9 cellular contexts compared by ENCODE assay signal in genomic region chr15:79970921-79971434, GRCh38. TPM values are rescaled to one million over a fixed set of nuclear protein-coding genes. Genes with fewer than 3 reads are reported as not detected.
DNase-seq lines count a peak whose midpoint lies in the region; ATAC-seq and TF ChIP-seq lines count a peak whose summit lies in the region.
"Had no signal": no experiment of that assay in that cellular context is flagged by ENCODE, and none has a peak within 500 bp of the region (broad histone marks: within the 10 kb centered on the region; RNA-seq: fewer than 3 reads in every experiment).

Gene BCL2A1 (minus strand): TSS chr15:79971196. CDS start chr15:79971119, 77 bp downstream.

- no peaks in the 10 kb centered on the region for H4K20me1 ChIP-seq in GM23338 (replicated peaks; ENCODE audit: insufficient read depth)

- H3K27ac ChIP-seq in GM23338 (ENCODE audit: low read depth) = no peak within 1 kb of the TSS
- H3K27ac ChIP-seq: VCaP had no signal

- H3K27me3 ChIP-seq in GM23338 (ENCODE audit: insufficient read depth) = no peaks in the 10 kb centered on the region

- H3K4me1 ChIP-seq in GM23338 (ENCODE audit: insufficient read depth) = peaks cover 6% of the 10 kb centered on the region; the same call in 1 of the 2 replicates

- H3K4me3 Mint-ChIP-seq in GM23338 = no peak within 1 kb of the TSS

- no peaks in the 10 kb centered on the region for H3K27me3 Mint-ChIP-seq in GM23338 (ENCODE audit: insufficient read depth, low read depth, poor library complexity)

- no peaks in the 10 kb centered on the region for H3F3A ChIP-seq in GM23338 (replicated peaks; ENCODE audit: low read depth)

- H3K9me3 Mint-ChIP-seq in GM23338 = no peaks in the 10 kb centered on the region

- H3K4me2 ChIP-seq in GM23338 = no peak within 1 kb of the TSS

- DNase-seq in GM03348 (ENCODE audit: low spot score) = peak; percentile 68
- no peak for DNase-seq in GM23338 (ENCODE audit: low spot score)
- peak; percentile 96 for DNase-seq in NCI-H226
- peak; percentile 52 for DNase-seq in activated T-cell treated with anti-CD3 and anti-CD28 coated beads for 4 hours
- peak; percentile 16 for DNase-seq in globus pallidus (ENCODE audit: low spot score)
- peak; percentile 40 to 55 (median 52) for DNase-seq in stimulated activated CD4-positive, alpha-beta T cell treated with anti-CD3 and anti-CD28 coated beads, TNF-alpha, amount 100 ng/mL, for 48 hours (ENCODE audit: low read depth in 3 of 3)
- DNase-seq in NCI-H345 (lab: John Stamatoyannopoulos, UW) = no peak

- H3K36me3 Mint-ChIP-seq in GM23338 (ENCODE audit: low read depth) = no peaks in the 10 kb centered on the region

- TF ChIP-seq CTCF in GM23338 (conservative IDR thresholded peaks at IDR 0.05; ENCODE audit: low read depth in 2 of 2) = no peak

- H3K4me3 ChIP-seq in GM23338 = no peak within 1 kb of the TSS

- peaks cover 7% of the 10 kb centered on the region for H3K4me1 Mint-ChIP-seq in GM23338

- no peak within 1 kb of the TSS for H3K27ac Mint-ChIP-seq in GM23338

- no peaks in the 10 kb centered on the region for H3K79me2 ChIP-seq in GM23338 (replicated peaks; ENCODE audit: insufficient read depth)

- H2AFZ ChIP-seq in GM23338 = peak within 1 kb of the TSS; percentile 9; the same call in 1 of the 2 replicates

- no peaks in the 10 kb centered on the region for H3K36me3 ChIP-seq in GM23338 (ENCODE audit: insufficient read depth)

- no peaks in the 10 kb centered on the region for H3K9me2 ChIP-seq in GM23338 (ENCODE audit: insufficient read depth)

- ATAC-seq in GM23338 (no peak), GM19324 (IDR thresholded peaks at IDR 0.05; ENCODE audit: low FRiP score, unreplicated experiment) (no peak)

TF ChIP-seq in GM23338, 12 proteins besides CTCF, POLR2A, EP300 and RAD21:
- TF ChIP-seq POLR2AphosphoS5 (IDR thresholded peaks at IDR 0.05; ENCODE audit: low read depth) (no peak), EZH2 (IDR thresholded peaks at IDR 0.05; ENCODE audit: low read depth, unreplicated experiment) (no peak), NANOG (IDR thresholded peaks at IDR 0.05; ENCODE audit: borderline replicate concordance) (no peak), ZNF114 (CRISPR knock-in tag; IDR thresholded peaks at IDR 0.05) (no peak), STAT1 (IDR thresholded peaks at IDR 0.05; ENCODE audit: unreplicated experiment) (no peak), CREB1 (CRISPR knock-in tag; IDR thresholded peaks at IDR 0.05; ENCODE audit: low read depth) (no peak), JUNB (IDR thresholded peaks at IDR 0.05; ENCODE audit: unreplicated experiment) (no peak), ZNF331 (CRISPR knock-in tag; IDR thresholded peaks at IDR 0.05; ENCODE audit: low read depth) (no peak), EZH2phosphoT487 (IDR thresholded peaks at IDR 0.05; ENCODE audit: unreplicated experiment) (no peak)
- TF ChIP-seq, protein P1, sequence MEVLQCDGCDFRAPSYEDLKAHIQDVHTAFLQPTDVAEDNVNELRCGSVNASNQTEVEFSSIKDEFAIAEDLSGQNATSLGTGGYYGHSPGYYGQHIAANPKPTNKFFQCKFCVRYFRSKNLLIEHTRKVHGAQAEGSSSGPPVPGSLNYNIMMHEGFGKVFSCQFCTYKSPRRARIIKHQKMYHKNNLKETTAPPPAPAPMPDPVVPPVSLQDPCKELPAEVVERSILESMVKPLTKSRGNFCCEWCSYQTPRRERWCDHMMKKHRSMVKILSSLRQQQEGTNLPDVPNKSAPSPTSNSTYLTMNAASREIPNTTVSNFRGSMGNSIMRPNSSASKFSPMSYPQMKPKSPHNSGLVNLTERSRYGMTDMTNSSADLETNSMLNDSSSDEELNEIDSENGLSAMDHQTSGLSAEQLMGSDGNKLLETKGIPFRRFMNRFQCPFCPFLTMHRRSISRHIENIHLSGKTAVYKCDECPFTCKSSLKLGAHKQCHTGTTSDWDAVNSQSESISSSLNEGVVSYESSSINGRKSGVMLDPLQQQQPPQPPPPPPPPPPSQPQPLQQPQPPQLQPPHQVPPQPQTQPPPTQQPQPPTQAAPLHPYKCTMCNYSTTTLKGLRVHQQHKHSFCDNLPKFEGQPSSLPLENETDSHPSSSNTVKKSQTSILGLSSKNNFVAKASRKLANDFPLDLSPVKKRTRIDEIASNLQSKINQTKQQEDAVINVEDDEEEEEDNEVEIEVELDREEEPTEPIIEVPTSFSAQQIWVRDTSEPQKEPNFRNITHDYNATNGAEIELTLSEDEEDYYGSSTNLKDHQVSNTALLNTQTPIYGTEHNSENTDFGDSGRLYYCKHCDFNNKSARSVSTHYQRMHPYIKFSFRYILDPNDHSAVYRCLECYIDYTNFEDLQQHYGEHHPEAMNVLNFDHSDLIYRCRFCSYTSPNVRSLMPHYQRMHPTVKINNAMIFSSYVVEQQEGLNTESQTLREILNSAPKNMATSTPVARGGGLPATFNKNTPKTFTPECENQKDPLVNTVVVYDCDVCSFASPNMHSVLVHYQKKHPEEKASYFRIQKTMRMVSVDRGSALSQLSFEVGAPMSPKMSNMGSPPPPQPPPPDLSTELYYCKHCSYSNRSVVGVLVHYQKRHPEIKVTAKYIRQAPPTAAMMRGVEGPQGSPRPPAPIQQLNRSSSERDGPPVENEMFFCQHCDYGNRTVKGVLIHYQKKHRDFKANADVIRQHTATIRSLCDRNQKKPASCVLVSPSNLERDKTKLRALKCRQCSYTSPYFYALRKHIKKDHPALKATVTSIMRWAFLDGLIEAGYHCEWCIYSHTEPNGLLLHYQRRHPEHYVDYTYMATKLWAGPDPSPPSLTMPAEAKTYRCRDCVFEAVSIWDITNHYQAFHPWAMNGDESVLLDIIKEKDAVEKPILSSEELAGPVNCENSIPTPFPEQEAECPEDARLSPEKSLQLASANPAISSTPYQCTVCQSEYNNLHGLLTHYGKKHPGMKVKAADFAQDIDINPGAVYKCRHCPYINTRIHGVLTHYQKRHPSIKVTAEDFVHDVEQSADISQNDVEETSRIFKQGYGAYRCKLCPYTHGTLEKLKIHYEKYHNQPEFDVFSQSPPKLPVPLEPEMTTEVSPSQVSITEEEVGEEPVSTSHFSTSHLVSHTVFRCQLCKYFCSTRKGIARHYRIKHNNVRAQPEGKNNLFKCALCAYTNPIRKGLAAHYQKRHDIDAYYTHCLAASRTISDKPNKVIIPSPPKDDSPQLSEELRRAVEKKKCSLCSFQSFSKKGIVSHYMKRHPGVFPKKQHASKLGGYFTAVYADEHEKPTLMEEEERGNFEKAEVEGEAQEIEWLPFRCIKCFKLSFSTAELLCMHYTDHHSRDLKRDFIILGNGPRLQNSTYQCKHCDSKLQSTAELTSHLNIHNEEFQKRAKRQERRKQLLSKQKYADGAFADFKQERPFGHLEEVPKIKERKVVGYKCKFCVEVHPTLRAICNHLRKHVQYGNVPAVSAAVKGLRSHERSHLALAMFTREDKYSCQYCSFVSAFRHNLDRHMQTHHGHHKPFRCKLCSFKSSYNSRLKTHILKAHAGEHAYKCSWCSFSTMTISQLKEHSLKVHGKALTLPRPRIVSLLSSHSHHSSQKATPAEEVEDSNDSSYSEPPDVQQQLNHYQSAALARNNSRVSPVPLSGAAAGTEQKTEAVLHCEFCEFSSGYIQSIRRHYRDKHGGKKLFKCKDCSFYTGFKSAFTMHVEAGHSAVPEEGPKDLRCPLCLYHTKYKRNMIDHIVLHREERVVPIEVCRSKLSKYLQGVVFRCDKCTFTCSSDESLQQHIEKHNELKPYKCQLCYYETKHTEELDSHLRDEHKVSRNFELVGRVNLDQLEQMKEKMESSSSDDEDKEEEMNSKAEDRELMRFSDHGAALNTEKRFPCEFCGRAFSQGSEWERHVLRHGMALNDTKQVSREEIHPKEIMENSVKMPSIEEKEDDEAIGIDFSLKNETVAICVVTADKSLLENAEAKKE (CRISPR knock-in tag; IDR thresholded peaks at IDR 0.05) = no peak
- TF ChIP-seq, protein P2, sequence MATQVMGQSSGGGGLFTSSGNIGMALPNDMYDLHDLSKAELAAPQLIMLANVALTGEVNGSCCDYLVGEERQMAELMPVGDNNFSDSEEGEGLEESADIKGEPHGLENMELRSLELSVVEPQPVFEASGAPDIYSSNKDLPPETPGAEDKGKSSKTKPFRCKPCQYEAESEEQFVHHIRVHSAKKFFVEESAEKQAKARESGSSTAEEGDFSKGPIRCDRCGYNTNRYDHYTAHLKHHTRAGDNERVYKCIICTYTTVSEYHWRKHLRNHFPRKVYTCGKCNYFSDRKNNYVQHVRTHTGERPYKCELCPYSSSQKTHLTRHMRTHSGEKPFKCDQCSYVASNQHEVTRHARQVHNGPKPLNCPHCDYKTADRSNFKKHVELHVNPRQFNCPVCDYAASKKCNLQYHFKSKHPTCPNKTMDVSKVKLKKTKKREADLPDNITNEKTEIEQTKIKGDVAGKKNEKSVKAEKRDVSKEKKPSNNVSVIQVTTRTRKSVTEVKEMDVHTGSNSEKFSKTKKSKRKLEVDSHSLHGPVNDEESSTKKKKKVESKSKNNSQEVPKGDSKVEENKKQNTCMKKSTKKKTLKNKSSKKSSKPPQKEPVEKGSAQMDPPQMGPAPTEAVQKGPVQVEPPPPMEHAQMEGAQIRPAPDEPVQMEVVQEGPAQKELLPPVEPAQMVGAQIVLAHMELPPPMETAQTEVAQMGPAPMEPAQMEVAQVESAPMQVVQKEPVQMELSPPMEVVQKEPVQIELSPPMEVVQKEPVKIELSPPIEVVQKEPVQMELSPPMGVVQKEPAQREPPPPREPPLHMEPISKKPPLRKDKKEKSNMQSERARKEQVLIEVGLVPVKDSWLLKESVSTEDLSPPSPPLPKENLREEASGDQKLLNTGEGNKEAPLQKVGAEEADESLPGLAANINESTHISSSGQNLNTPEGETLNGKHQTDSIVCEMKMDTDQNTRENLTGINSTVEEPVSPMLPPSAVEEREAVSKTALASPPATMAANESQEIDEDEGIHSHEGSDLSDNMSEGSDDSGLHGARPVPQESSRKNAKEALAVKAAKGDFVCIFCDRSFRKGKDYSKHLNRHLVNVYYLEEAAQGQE (IDR thresholded peaks at IDR 0.05; ENCODE audit: unreplicated experiment) = no peak
- TF ChIP-seq, protein P3, sequence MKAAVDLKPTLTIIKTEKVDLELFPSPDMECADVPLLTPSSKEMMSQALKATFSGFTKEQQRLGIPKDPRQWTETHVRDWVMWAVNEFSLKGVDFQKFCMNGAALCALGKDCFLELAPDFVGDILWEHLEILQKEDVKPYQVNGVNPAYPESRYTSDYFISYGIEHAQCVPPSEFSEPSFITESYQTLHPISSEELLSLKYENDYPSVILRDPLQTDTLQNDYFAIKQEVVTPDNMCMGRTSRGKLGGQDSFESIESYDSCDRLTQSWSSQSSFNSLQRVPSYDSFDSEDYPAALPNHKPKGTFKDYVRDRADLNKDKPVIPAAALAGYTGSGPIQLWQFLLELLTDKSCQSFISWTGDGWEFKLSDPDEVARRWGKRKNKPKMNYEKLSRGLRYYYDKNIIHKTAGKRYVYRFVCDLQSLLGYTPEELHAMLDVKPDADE (IDR thresholded peaks at IDR 0.05) = no peak
TF ChIP-seq in GM23338: peak in this region for 0.

RNA-seq across cellular contexts. Expression of gene BCL2A1, which starts in this region (rescaled TPM):
- total RNA-seq in GM23338 (2014; rRNA removed; shearing (Covaris generic)) = not detected in 2 replicates
- 0.28 TPM in 1 of 2 replicates, not detected in the other for polyA plus RNA-seq in GM23338 (2016; fragmentation: Nextera tagmentation; extraction: Ambion mirVana)

Comparison
In these comparisons a context has a peak if more than half of its experiments do, and no peak if none do; other contexts are left out.
1. DNase-seq: peak in GM03348 (single experiment), NCI-H226 (single experiment), activated T-cell treated with anti-CD3 and anti-CD28 coated beads for 4 hours (single experiment), globus pallidus (single experiment) and stimulated activated CD4-positive, alpha-beta T cell treated with anti-CD3 and anti-CD28 coated beads, TNF-alpha, amount 100 ng/mL, for 48 hours (3 of 3); none in GM23338 (single experiment) and NCI-H345 (single experiment).